1 cellular context compared by ENCODE assay signal in the genomic region with DNA sequence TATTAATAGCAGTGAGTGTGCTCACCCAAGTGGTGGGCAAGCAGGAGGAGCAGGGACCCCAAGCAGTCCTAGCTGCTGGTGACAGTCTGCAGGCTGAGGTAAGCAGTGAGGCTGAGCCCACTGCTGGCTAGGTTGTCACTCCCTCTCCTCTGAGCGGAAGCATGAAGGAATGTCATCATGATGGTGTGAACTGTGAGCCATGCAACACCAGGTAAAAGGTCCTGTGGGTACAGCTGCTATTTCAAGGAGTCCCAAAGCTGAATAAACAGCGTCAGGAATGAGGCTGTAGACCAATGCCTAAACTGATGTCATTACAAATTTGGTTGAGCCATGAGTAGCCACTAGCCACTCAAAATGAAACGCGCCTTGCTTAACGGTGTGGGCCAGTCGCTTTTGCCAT.
TF ChIP-seq lines count a peak whose summit lies in the region.

No MANE protein-coding gene starts in this region.

TF ChIP-seq in HepG2, 621 proteins besides CTCF, POLR2A, EP300 and RAD21 (continued from another document):
- TF ChIP-seq, protein P1, sequence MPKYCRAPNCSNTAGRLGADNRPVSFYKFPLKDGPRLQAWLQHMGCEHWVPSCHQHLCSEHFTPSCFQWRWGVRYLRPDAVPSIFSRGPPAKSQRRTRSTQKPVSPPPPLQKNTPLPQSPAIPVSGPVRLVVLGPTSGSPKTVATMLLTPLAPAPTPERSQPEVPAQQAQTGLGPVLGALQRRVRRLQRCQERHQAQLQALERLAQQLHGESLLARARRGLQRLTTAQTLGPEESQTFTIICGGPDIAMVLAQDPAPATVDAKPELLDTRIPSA (CRISPR knock-in tag; IDR thresholded peaks at IDR 0.05; ENCODE audit: borderline replicate concordance), result no peak
- TF ChIP-seq RFX1 (IDR thresholded peaks at IDR 0.05) (no peak), KLF16 (CRISPR knock-in tag; IDR thresholded peaks at IDR 0.05) (no peak), HHEX (CRISPR knock-in tag; IDR thresholded peaks at IDR 0.05) (no peak), RBFOX2 (IDR thresholded peaks at IDR 0.05; ENCODE audit: low read depth, low read length) (no peak), PRMT3 (CRISPR knock-in tag; IDR thresholded peaks at IDR 0.05; ENCODE audit: borderline replicate concordance, low read depth) (no peak), ZNF720 (CRISPR knock-in tag; IDR thresholded peaks at IDR 0.05) (no peak), ZNF850 (CRISPR knock-in tag; conservative IDR thresholded peaks at IDR 0.05) (no peak), NFYC (CRISPR knock-in tag; IDR thresholded peaks at IDR 0.05) (no peak), REL (CRISPR knock-in tag; conservative IDR thresholded peaks at IDR 0.05) (no peak), ZNF570 (CRISPR knock-in tag; IDR thresholded peaks at IDR 0.05; ENCODE audit: borderline replicate concordance) (no peak)
- TF ChIP-seq, protein P2, sequence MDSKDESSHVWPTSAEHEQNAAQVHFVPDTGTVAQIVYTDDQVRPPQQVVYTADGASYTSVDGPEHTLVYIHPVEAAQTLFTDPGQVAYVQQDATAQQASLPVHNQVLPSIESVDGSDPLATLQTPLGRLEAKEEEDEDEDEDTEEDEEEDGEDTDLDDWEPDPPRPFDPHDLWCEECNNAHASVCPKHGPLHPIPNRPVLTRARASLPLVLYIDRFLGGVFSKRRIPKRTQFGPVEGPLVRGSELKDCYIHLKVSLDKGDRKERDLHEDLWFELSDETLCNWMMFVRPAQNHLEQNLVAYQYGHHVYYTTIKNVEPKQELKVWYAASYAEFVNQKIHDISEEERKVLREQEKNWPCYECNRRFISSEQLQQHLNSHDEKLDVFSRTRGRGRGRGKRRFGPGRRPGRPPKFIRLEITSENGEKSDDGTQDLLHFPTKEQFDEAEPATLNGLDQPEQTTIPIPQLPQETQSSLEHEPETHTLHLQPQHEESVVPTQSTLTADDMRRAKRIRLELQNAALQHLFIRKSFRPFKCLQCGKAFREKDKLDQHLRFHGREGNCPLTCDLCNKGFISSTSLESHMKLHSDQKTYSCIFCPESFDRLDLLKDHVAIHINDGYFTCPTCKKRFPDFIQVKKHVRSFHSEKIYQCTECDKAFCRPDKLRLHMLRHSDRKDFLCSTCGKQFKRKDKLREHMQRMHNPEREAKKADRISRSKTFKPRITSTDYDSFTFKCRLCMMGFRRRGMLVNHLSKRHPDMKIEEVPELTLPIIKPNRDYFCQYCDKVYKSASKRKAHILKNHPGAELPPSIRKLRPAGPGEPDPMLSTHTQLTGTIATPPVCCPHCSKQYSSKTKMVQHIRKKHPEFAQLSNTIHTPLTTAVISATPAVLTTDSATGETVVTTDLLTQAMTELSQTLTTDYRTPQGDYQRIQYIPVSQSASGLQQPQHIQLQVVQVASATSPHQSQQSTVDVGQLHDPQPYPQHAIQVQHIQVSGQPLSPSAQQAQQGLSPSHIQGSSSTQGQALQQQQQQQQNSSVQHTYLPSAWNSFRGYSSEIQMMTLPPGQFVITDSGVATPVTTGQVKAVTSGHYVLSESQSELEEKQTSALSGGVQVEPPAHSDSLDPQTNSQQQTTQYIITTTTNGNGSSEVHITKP (CRISPR knock-in tag; IDR thresholded peaks at IDR 0.05; ENCODE audit: low read depth), result no peak
TF ChIP-seq in HepG2: peak in this region for 0.
